In the genomic region with DNA sequence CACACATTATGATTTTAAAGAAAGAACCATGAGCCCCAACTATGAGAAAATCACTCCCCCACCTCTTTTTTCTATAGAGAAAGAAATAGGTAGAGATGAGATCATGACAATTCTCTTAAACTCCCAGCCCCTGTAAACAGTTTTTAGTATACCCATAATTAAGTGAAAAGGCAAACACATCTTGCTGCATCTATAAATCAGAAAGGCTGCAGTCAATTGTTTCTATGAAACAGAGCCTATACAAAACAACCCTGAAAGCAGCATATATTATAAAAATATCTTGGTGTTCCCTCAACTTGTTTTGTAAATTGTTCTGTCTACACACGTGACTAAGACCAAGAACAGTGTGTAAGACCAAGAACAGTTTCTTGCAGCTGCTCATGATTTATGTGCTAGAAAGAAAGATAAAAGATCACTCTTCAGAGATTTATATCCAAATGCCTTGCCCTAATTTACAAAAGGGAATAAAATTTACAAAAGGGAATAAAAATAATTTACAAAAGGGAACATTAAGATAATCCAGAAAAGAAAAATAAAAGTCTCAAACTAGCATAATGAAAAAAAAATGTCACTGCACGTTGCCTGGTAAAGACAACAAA, we compare ENCODE assay signal across 20 cellular contexts. TPM values are rescaled to one million over a fixed set of nuclear protein-coding genes. Genes with fewer than 3 reads are reported as not detected.
DNase-seq lines count a peak whose midpoint lies in the region; FAIRE-seq and TF ChIP-seq lines count a peak whose summit lies in the region.
"Had no signal": no experiment of that assay in that cellular context is flagged by ENCODE, and none has a peak within 500 bp of the region (broad histone marks: within the 10 kb centered on the region; RNA-seq: fewer than 3 reads in every experiment).

No MANE protein-coding gene starts in this region.

- peaks cover 31% of the 10 kb centered on the region for H3K27me3 Mint-ChIP-seq in activated T-helper 1 cell treated with anti-CD3 and anti-CD28 coated beads, Interleukin-12 subunit alpha, Interleukin-12 subunit beta, Interleukin-2, Interleukin-4 antibody, amounts not matched to agents 30 ng/mL and 10 ng/mL and 1 ng/mL, durations not matched to agents 14 hours and 24 hours and 36 hours (ENCODE audit: insufficient read depth)

- H3K27ac ChIP-seq in keratinocyte (ENCODE audit: control insufficient read depth, insufficient read depth, low read length) (peak overlapping the region; percentile 4), stomach smooth muscle (ENCODE audit: low read length) (no peak overlapping the region)
- H3K27ac ChIP-seq: BLaER1 treated with 17β-estradiol and CSF1 and Interleukin-3, amounts not matched to agents 10 nM and 100 nM; KMS-11 had no signal

- peaks cover 7% of the 10 kb centered on the region for H3K4me1 Mint-ChIP-seq in activated T-helper 1 cell treated with anti-CD3 and anti-CD28 coated beads, Interleukin-12 subunit alpha, Interleukin-12 subunit beta, Interleukin-2, Interleukin-4 antibody, amounts not matched to agents 30 ng/mL and 10 ng/mL and 1 ng/mL, durations not matched to agents 14 hours and 24 hours and 36 hours (ENCODE audit: low read depth)

- H3K9me3 ChIP-seq in keratinocyte (ENCODE audit: control insufficient read depth, low read depth, low read length) (no peaks in the 10 kb centered on the region), stomach smooth muscle (ENCODE audit: control insufficient read depth in 2 of 2, low read length in 2 of 2) (no peaks in the 10 kb centered on the region)
- H3K9me3 ChIP-seq: left lung had no signal

- dilution Hi-C loops in keratinocyte (cut with MboI; ENCODE audit: extremely low pct_ligation_motif_present, low sequenced_read_pairs) = no loop called here

- intact Hi-C loops in activated T-helper 1 cell treated with anti-CD3 and anti-CD28 coated beads, Interleukin-12 subunit alpha, Interleukin-12 subunit beta, Interleukin-2, Interleukin-4 antibody, amounts not matched to agents 30 ng/mL and 10 ng/mL and 1 ng/mL, durations not matched to agents 14 hours and 24 hours and 36 hours (cut with micrococcal nuclease) = no loop called here

- H3K9me3 Mint-ChIP-seq in activated T-helper 1 cell treated with anti-CD3 and anti-CD28 coated beads, Interleukin-12 subunit alpha, Interleukin-12 subunit beta, Interleukin-2, Interleukin-4 antibody, amounts not matched to agents 30 ng/mL and 10 ng/mL and 1 ng/mL, durations not matched to agents 14 hours and 24 hours and 36 hours = no peaks in the 10 kb centered on the region
- H3K9me3 Mint-ChIP-seq: activated B cell treated with CpG ODN at 0.5 μM for 24 hours; naive thymus-derived CD8-positive, alpha-beta T cell; T-cell had no signal

- DNase-seq in HEK293T (ENCODE audit: extremely low spot score) (no peak), NCI-H748 treated with DMSO at 0.1 percent for 48 hours (lab: John Stamatoyannopoulos, UW) (peak; percentile 78), keratinocyte (ENCODE audit: low read depth, low spot score) (no peak), NCI-H524 treated with DMSO at 0.1 percent for 48 hours (lab: John Stamatoyannopoulos, UW) (no peak), HPDE6-E6E7 (ENCODE audit: extremely low spot score) (no peak)
- DNase-seq in activated T-helper 1 cell treated with anti-CD3 and anti-CD28 coated beads, Interleukin-12 subunit alpha, Interleukin-12 subunit beta, Interleukin-2, Interleukin-4 antibody, amounts not matched to agents 30 ng/mL and 10 ng/mL and 1 ng/mL, durations not matched to agents 14 hours and 24 hours and 36 hours (ENCODE audit: low spot score) = no peak
- DNase-seq: activated B cell treated with CpG ODN at 0.5 μM for 24 hours; activated gamma-delta T cell treated with Interleukin-2 at 50 U/mL for 16 hours; dermis blood vessel endothelial cell; left lung; naive thymus-derived CD8-positive, alpha-beta T cell; NCI-H1436; NCI-H82; retina; substantia nigra; T-cell had no signal

- H3K4me1 ChIP-seq in keratinocyte (ENCODE audit: control insufficient read depth, extremely low read depth, insufficient read depth, low read length) (peaks cover 56% of the 10 kb centered on the region), stomach smooth muscle (ENCODE audit: control insufficient read depth, insufficient read depth, low read length) (peaks cover 27% of the 10 kb centered on the region)
- H3K4me1 ChIP-seq: BLaER1 treated with 17β-estradiol and CSF1 and Interleukin-3, amounts not matched to agents 10 nM and 100 nM had no signal

- peak overlapping the region; percentile 72 for H3K4me2 ChIP-seq in keratinocyte (ENCODE audit: control insufficient read depth, extremely low read depth, insufficient read depth, low read depth, low read length)
- H3K4me2 ChIP-seq: BLaER1 treated with 17β-estradiol and CSF1 and Interleukin-3, amounts not matched to agents 10 nM and 100 nM; KMS-11 had no signal

- TF ChIP-seq CTCF in keratinocyte (optimal IDR thresholded peaks at IDR 0.05 in 1 of 3, IDR thresholded peaks at IDR 0.05 in 1 of 3, conservative IDR thresholded peaks at IDR 0.05 in 1 of 3; ENCODE audit: extremely low read depth in 1 of 3, insufficient read depth in 2 of 3, low read length in 3 of 3) = no peak

- no peaks in the 10 kb centered on the region for H3K9me1 ChIP-seq in keratinocyte (ENCODE audit: control insufficient read depth, extremely low read depth, insufficient read depth, low read length)

- peaks cover 0 to 4% of the 10 kb centered on the region in 2 experiments for H3K36me3 ChIP-seq in keratinocyte (ENCODE audit: control insufficient read depth in 2 of 2, extremely low read depth in 1 of 2, insufficient read depth in 2 of 2, low read length in 2 of 2)
- H3K36me3 ChIP-seq in stomach smooth muscle (ENCODE audit: control insufficient read depth in 2 of 2, insufficient read depth in 2 of 2, low read length in 2 of 2) = no peaks in the 10 kb centered on the region
- H3K36me3 ChIP-seq: BLaER1 treated with 17β-estradiol and CSF1 and Interleukin-3, amounts not matched to agents 10 nM and 100 nM; left lung had no signal

- H3K9ac ChIP-seq in keratinocyte (ENCODE audit: control insufficient read depth, extremely low read depth, insufficient read depth, low read length) (no peak overlapping the region), stomach smooth muscle (ENCODE audit: low read length in 2 of 2) (peak overlapping the region in 1 of 2 donors; percentile 29)
- H3K9ac ChIP-seq: BLaER1 treated with 17β-estradiol and CSF1 and Interleukin-3, amounts not matched to agents 10 nM and 100 nM; KMS-11 had no signal

- no peaks in the 10 kb centered on the region for H4K20me1 ChIP-seq in keratinocyte (ENCODE audit: control insufficient read depth, extremely low read depth, insufficient read depth, low read length)
- H4K20me1 ChIP-seq: BLaER1 treated with 17β-estradiol and CSF1 and Interleukin-3, amounts not matched to agents 10 nM and 100 nM had no signal

- POLR2A ChIA-PET in HEK293T (lab: Yijun Ruan, JAX) = no interaction called here

- CTCF ChIA-PET in HEK293T (lab: Yijun Ruan, JAX) = no interaction called here

- H3K27me3 ChIP-seq in keratinocyte (ENCODE audit: control insufficient read depth, extremely low read depth, insufficient read depth, low read length) (no peaks in the 10 kb centered on the region), stomach smooth muscle (ENCODE audit: control insufficient read depth in 1 of 2, insufficient read depth in 2 of 2, low read length in 2 of 2) (no peaks in the 10 kb centered on the region)
- H3K27me3 ChIP-seq: BLaER1 treated with 17β-estradiol and CSF1 and Interleukin-3, amounts not matched to agents 10 nM and 100 nM had no signal

- peaks cover 79% of the 10 kb centered on the region for H3K79me2 ChIP-seq in keratinocyte (ENCODE audit: control insufficient read depth, insufficient read depth, low read length)

- H3K27ac Mint-ChIP-seq in activated T-helper 1 cell treated with anti-CD3 and anti-CD28 coated beads, Interleukin-12 subunit alpha, Interleukin-12 subunit beta, Interleukin-2, Interleukin-4 antibody, amounts not matched to agents 30 ng/mL and 10 ng/mL and 1 ng/mL, durations not matched to agents 14 hours and 24 hours and 36 hours = no peak overlapping the region
- H3K27ac Mint-ChIP-seq: activated B cell treated with CpG ODN at 0.5 μM for 24 hours; naive thymus-derived CD8-positive, alpha-beta T cell; T-cell had no signal

- no peaks in the 10 kb centered on the region for H3K36me3 Mint-ChIP-seq in activated T-helper 1 cell treated with anti-CD3 and anti-CD28 coated beads, Interleukin-12 subunit alpha, Interleukin-12 subunit beta, Interleukin-2, Interleukin-4 antibody, amounts not matched to agents 30 ng/mL and 10 ng/mL and 1 ng/mL, durations not matched to agents 14 hours and 24 hours and 36 hours (ENCODE audit: low read depth)
- H3K36me3 Mint-ChIP-seq: naive thymus-derived CD8-positive, alpha-beta T cell; T-cell had no signal

- peak overlapping the region; percentile 10 for H2AFZ ChIP-seq in keratinocyte (ENCODE audit: control insufficient read depth, low read length)

- H3K4me3 ChIP-seq in keratinocyte (ENCODE audit: control insufficient read depth in 2 of 3, extremely low read depth in 1 of 3, insufficient read depth in 2 of 3, low read depth in 1 of 3, low read length in 3 of 3) (peak overlapping the region in 1 of 3 experiments; percentile 51), stomach smooth muscle (ENCODE audit: low read length in 2 of 2) (peak overlapping the region; percentile 16 to 44)
- H3K4me3 ChIP-seq: BLaER1 treated with 17β-estradiol and CSF1 and Interleukin-3, amounts not matched to agents 10 nM and 100 nM had no signal

- no peak overlapping the region for H3K4me3 Mint-ChIP-seq in activated T-helper 1 cell treated with anti-CD3 and anti-CD28 coated beads, Interleukin-12 subunit alpha, Interleukin-12 subunit beta, Interleukin-2, Interleukin-4 antibody, amounts not matched to agents 30 ng/mL and 10 ng/mL and 1 ng/mL, durations not matched to agents 14 hours and 24 hours and 36 hours
- H3K4me3 Mint-ChIP-seq: activated B cell treated with CpG ODN at 0.5 μM for 24 hours; naive thymus-derived CD8-positive, alpha-beta T cell; T-cell had no signal

- no peak for FAIRE-seq in keratinocyte (lab: Jason Lieb, UNC)
- FAIRE-seq: GM19239 had no signal

TF ChIP-seq in HEK293T, 16 proteins besides CTCF, POLR2A, EP300 and RAD21 (continues in another document):
- no peak for TF ChIP-seq FOXM1 (IDR thresholded peaks at IDR 0.05; ENCODE audit: borderline replicate concordance)
- TF ChIP-seq ARNT (IDR thresholded peaks at IDR 0.05) = no peak
- 0 out of 2 replicates have a peak, but pooled peaks have one; percentile 38 for TF ChIP-seq ZNF384 (IDR thresholded peaks at IDR 0.05)

RNA-seq across cellular contexts. Expression of a gene that starts 4.8 kb away (rescaled TPM):
- 10.7 to 21.2 TPM (median 11.3 TPM) in 3 replicates for polyA plus RNA-seq in keratinocyte
- 7.6 TPM for polyA plus RNA-seq in keratinocyte (2011; ENCODE audit: low read depth)
- polyA plus RNA-seq in keratinocyte (2011; cell fraction: cytosol; rRNA removed) = 8.4 and 15.4 TPM in 2 replicates
- 9.6 and 10.9 TPM in 2 replicates for polyA plus RNA-seq in keratinocyte (2011; cell fraction: nucleus; rRNA removed)
- 8.3 and 12.1 TPM in 2 replicates for polyA plus RNA-seq in keratinocyte (2012; ENCODE audit: low replicate concordance)
- polyA minus RNA-seq in keratinocyte = 7.1 to 27.5 TPM (median 15.6 TPM) in 3 replicates
- 49.3 TPM for polyA minus RNA-seq in keratinocyte (2011; cell fraction: cytosol; rRNA and poly(A)+ RNA removed)
- polyA minus RNA-seq in keratinocyte (2011; cell fraction: nucleus; rRNA and poly(A)+ RNA removed) = 16.0 and 29.9 TPM in 2 replicates
- not detected in 2 replicates for total RNA-seq in activated T-helper 1 cell treated with anti-CD3 and anti-CD28 coated beads, Interleukin-12 subunit alpha, Interleukin-12 subunit beta, Interleukin-2, Interleukin-4 antibody, amounts not matched to agents 30 ng/mL and 10 ng/mL and 1 ng/mL, durations not matched to agents 14 hours and 24 hours and 36 hours
- total RNA-seq: activated B cell treated with CpG ODN at 0.5 μM for 24 hours had no signal
- polyA plus RNA-seq: naive thymus-derived CD8-positive, alpha-beta T cell had no signal
